9 cellular contexts compared by ENCODE assay signal in the genomic region with DNA sequence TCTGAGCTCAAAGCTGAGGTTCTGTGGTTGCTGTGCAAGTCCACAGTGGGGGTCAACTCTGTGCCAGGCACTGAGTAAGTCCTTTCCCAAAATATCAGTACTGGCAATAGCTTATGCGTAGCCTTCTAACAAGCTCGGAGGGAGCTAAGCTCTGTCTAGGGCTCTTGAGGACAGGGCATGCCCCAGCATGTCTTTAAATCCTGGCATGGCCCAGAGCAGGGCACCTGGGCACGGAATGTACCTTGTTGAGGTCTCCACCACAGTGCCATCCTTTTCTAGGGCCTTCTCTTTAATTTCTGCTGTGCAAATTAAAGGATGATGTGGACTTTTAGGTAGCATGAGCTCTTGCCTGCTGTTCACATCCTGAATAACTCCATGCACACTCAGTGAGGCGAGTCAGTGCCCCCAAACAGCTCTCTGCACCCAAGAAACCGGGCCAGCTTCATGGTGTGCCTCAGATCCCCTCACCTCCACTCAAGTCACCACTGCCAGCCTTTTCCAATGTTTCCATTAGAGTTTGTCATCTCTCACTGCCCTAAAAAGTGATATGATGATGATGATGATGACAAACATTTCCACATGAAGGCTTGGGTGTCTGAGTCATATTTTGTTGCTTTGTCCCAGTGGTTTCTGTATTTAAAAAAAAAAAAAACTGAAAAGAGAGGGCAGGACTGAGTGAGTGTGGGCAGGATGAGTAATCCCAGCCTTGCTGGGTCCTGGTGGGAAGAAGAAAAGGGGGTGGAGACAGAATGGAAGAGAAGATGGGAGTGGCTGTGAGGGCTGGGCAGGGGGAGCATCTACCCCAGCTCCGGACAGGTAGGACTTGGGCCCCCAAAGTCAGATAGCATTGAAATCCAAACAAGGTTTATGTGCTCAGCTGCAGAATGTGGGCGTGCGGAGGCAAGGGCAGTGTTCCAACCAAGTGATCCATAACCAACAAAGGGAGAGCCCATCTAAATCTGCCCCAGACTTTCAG.
DNase-seq lines count a peak whose midpoint lies in the region; ATAC-seq and TF ChIP-seq lines count a peak whose summit lies in the region.
"Had no signal": no experiment of that assay in that cellular context is flagged by ENCODE, and none has a peak within 500 bp of the region (broad histone marks: within the 10 kb centered on the region; RNA-seq: fewer than 3 reads in every experiment).

No MANE protein-coding gene starts in this region.

- H3K9me3 ChIP-seq in breast epithelium: no peaks in the 10 kb centered on the region

- peaks cover 48% of the 10 kb centered on the region for H3K4me1 Mint-ChIP-seq in nephron progenitor cell

- DNase-seq in CD1c-positive myeloid dendritic cell (ENCODE audit: extremely low spot score) (peak; percentile 12), NCI-H1105 (lab: John Stamatoyannopoulos, UW) (peak; percentile 13), breast epithelium (ENCODE audit: low spot score in 2 of 2) (peak in 1 of 2 donors; percentile 52), nephron progenitor cell (no peak), DMS 273 (lab: John Stamatoyannopoulos, UW; ENCODE audit: unreplicated experiment) (no peak)
- DNase-seq: midbrain had no signal

- H3K27ac Mint-ChIP-seq in nephron progenitor cell: peak overlapping the region; percentile 89

- no peak for TF ChIP-seq POLR2A in breast epithelium (IDR thresholded peaks at IDR 0.05)

- H3K9me3 Mint-ChIP-seq in nephron progenitor cell: no peaks in the 10 kb centered on the region

- intact Hi-C loops in breast epithelium (cut with DNase I; ENCODE audit: low total_unique reads): loop anchor here (10.0 kb wide), 1 partner anchor 296 kb away; no protein-coding TSS in a partner anchor

- H3K36me3 ChIP-seq in breast epithelium: no peaks in the 10 kb centered on the region

- no peaks in the 10 kb centered on the region for H3K27me3 ChIP-seq in breast epithelium

- no peak for ATAC-seq in GM19035 (IDR thresholded peaks at IDR 0.05; ENCODE audit: unreplicated experiment)
- ATAC-seq in GM21576 (IDR thresholded peaks at IDR 0.05; ENCODE audit: unreplicated experiment): no peak
- ATAC-seq in HG02642 (IDR thresholded peaks at IDR 0.05; ENCODE audit: poor library complexity, unreplicated experiment): no peak

- H3K4me3 ChIP-seq in breast epithelium: no peak overlapping the region

- peaks cover 9% of the 10 kb centered on the region for H3K27me3 Mint-ChIP-seq in nephron progenitor cell (ENCODE audit: low read depth, poor library complexity)

- no peaks in the 10 kb centered on the region for H3K36me3 Mint-ChIP-seq in nephron progenitor cell (ENCODE audit: low read depth)

- no peak for TF ChIP-seq CTCF in breast epithelium (IDR thresholded peaks at IDR 0.05)
- TF ChIP-seq CTCF in nephron progenitor cell (IDR thresholded peaks at IDR 0.05): no peak

- peaks cover 0 to 4% of the 10 kb centered on the region in 2 donors for H3K4me1 ChIP-seq in breast epithelium

- no peak overlapping the region for H3K4me3 Mint-ChIP-seq in nephron progenitor cell

- H3K27ac ChIP-seq in breast epithelium: peak overlapping the region; percentile 40 to 69

Comparison
In these comparisons a context has a peak if more than half of its experiments do, and no peak if none do; other contexts are left out.
1. DNase-seq: peak in CD1c-positive myeloid dendritic cell (single experiment) and NCI-H1105 (single experiment); none in nephron progenitor cell (single experiment) and DMS 273 (single experiment).